7 cellular contexts compared by ENCODE assay signal in the genomic region with DNA sequence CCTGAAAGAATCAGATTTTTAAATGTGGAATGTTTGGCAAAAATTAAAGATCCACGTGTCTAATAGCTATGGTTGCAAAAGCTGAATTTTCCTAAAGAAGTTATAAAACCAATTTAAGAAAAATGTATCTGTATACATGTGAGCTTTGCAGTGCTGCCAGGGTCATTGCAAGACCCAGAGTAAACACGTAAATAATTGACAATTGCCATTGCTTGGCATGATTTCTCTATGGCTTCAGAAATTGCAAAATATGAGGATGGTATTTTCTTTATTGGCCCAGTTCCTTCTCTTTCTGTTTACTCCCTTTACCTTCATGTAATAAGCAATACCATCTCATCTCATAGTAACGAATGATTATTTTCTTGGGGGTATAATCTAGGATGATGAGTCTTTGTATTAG.
"Had no signal": no experiment of that assay in that cellular context is flagged by ENCODE, and none has a peak within 500 bp of the region (broad histone marks: within the 10 kb centered on the region; RNA-seq: fewer than 3 reads in every experiment).

No MANE protein-coding gene starts in this region.

- FAIRE-seq: GM12878, GM12891, GM12892, GM18507, GM19239 had no signal

- DNase-seq: GDM1, GF-D8 had no signal

- ATAC-seq: GM12878 had no signal
